In the genomic region with DNA sequence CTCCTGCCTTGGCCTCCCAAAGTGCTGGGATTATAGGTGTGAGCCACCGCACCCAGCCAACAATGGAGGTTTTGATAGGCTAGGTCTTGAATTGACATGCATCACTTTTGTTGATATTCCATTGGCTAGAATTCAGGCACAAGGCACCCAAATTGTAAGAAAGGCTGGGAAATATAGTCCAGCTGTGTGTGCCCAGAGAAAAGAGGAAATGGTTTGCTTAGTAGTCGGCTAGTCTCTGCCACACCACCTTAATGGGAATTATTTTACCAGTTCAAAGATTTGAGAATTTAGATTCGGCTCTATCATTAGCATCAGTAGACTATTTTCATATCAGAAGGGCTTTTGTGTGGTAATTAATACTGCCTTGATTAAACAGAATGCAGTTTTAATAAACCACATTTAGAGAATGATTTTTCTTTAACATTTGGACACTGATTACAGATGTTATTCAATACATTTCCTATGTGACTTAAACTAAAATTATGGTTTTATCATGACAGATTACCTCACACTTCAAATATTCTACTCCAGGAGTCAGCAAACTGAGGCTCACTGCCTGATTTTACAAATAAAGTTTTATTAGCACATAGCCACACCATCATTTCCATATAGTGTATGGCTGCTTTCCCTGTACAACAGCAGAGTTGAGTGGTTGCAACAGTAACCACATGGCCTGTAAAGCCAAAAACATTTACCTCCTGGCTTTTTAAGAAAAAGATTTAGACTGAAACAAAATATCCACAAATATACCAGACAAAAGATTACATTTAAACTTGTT, we compare ENCODE assay signal across 31 cellular contexts. TPM values are rescaled to one million over a fixed set of nuclear protein-coding genes. Genes with fewer than 3 reads are reported as not detected.
"Had no signal": no experiment of that assay in that cellular context is flagged by ENCODE, and none has a peak within 500 bp of the region (broad histone marks: within the 10 kb centered on the region; RNA-seq: fewer than 3 reads in every experiment).

No MANE protein-coding gene starts in this region.

- ATAC-seq: activated CD8-positive, alpha-beta T cell treated with anti-CD3 and anti-CD28 coated beads for 36 hours; activated T-cell treated with anti-CD3 and anti-CD28 coated beads, Interleukin-2, amount 50 U/mL, for 72 hours; activated T-helper 17 cell treated with anti-CD3 and anti-CD28 coated beads, Interleukin-2, amount 50 U/mL, for 72 hours had no signal

- H3K4me3 ChIP-seq: ascending aorta, cardiac muscle cell, colonic mucosa had no signal

- FAIRE-seq: TTC549 had no signal

- H3K4me1 ChIP-seq: ascending aorta, colonic mucosa had no signal

- H3K36me3 ChIP-seq: ascending aorta, cardiac muscle cell, colonic mucosa had no signal

- H3K27ac ChIP-seq: ascending aorta, cardiac muscle cell, colonic mucosa had no signal

- H3K9me3 ChIP-seq: ascending aorta, colonic mucosa had no signal

- H3K27me3 ChIP-seq: ascending aorta, cardiac muscle cell, colonic mucosa had no signal

- DNase-seq: activated CD4-positive, alpha-beta T cell treated with anti-CD3 and anti-CD28 coated beads, Interleukin-2, amount 10 ng/mL, durations not matched to agents 24 days and 14 days; activated CD4-positive, alpha-beta T cell treated with anti-CD3 and anti-CD28 coated beads, Interleukin-2, amount 50 U/mL, for 4 hours; activated CD8-positive, alpha-beta T cell treated with anti-CD3 and anti-CD28 coated beads for 36 hours; activated gamma-delta T cell; activated naive CD4-positive, alpha-beta T cell treated with Interleukin-2 at 50 U/mL for 16 hours; activated naive CD8-positive, alpha-beta T cell treated with anti-CD3 and anti-CD28 coated beads, Interleukin-2, amount 10 ng/mL, durations not matched to agents 7 days and 5 days; activated T-cell treated with anti-CD3 and anti-CD28 coated beads, Interleukin-2, amount 50 U/mL, for 1 hour; activated T-cell treated with anti-CD3 and anti-CD28 coated beads, Interleukin-2, amount 50 U/mL, for 72 hours; amygdala; colonic mucosa; Karpas-422; KBM-7; NCI-H1105; NCI-H1417 treated with DMSO at 0.1 percent for 48 hours; NCI-H1694; NCI-H1930; NCI-H510A; NCI-H526; NCI-H748 treated with DMSO at 0.1 percent for 48 hours; NK-92 treated with Interleukin-12 subunit alpha and Interleukin-12 subunit beta, amount 100 ng/mL, for 24 hours; OCI-M1; Right ventricle myocardium superior; T1000 had no signal

RNA-seq across cellular contexts. Expression of a gene that starts 27.5 kb away (rescaled TPM):
- total RNA-seq: ascending aorta had no signal

RNA-seq across cellular contexts. Expression of a gene that starts 37.5 kb away (rescaled TPM):
- total RNA-seq: activated CD4-positive, alpha-beta T cell treated with anti-CD3 and anti-CD28 coated beads, Interleukin-2, amount 10 ng/mL, durations not matched to agents 24 days and 14 days; activated CD8-positive, alpha-beta memory T cell treated with anti-CD3 and anti-CD28 coated beads for 36 hours; activated CD8-positive, alpha-beta T cell treated with anti-CD3 and anti-CD28 coated beads for 36 hours; activated naive CD8-positive, alpha-beta T cell treated with anti-CD3 and anti-CD28 coated beads, Interleukin-2, amount 10 ng/mL, durations not matched to agents 7 days and 5 days; activated T-cell treated with anti-CD3 and anti-CD28 coated beads, Interleukin-2, amount 50 U/mL, for 72 hours; activated T-helper 17 cell treated with anti-CD3 and anti-CD28 coated beads, Interleukin-2, amount 50 U/mL, for 72 hours; MCF 10A; T-helper 1 cell treated with Interleukin-12 subunit alpha and Interleukin-12 subunit beta and Interleukin-4 antibody, amounts not matched to agents 30 ng/mL and 1 ng/mL, for 36 hours; T-helper 2 cell treated with Interferon-gamma antibody and Interleukin-4, amounts not matched to agents 100 ng/mL and 5 ng/mL, for 36 hours had no signal
